In the genomic region with DNA sequence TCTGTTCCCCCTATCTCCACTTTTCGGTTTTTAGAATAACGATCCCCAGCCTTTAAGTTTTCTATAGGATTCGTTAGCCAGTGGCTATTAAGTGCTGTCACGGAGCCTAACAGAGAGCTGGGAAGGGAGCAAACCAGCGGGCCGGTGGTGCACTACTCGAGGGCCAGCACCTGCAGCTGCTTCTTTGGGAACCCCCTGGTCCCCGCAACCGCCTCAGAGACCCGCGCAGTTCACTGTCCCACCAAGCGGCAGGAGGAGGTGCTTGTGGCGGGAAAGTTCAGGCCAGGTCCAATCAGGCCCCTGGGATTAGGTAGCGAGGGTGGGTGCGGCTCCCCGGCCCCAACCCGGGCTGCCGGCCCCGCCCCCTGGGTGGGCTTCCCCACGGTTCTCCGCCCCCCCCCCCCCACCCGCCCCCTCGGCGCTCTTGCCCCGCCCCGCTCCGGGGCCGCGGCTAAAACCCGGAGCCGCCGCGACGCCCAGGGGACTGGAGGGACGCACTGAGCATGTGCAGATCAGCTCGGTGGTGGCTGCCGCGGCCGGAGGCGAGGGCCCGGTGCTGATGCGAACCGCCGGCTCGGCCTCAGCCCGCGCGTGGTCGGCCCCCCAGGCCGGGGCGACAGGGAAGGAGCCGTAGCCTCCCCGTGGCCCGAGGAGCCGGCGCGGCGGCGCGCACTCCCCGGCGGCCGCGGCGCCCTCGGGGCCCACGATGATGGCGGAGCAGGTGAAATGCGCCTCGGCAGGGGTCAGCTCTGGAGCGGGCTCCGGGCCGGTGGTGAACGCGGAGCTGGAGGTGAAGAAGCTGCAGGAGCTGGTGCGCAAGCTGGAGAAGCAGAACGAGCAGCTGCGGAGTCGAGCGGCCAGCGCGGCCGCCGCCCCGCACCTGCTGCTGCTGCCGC, we compare ENCODE assay signal across 8 cellular contexts.
A peak's percentile ranks its signal among the peaks of the same experiment; 100 is the strongest.
DNase-seq lines count a peak whose midpoint lies in the region; ATAC-seq and TF ChIP-seq lines count a peak whose summit lies in the region.

A gene (plus strand): TSS at position 480 of the 896 bp plus-strand sequence. CDS start 227 bp downstream, at position 707.

- in situ Hi-C loops in astrocyte of the spinal cord (cut with HindIII; ENCODE audit: low sequenced_read_pairs) = no loop called here

- ATAC-seq in GM18498 (IDR thresholded peaks at IDR 0.05; ENCODE audit: unreplicated experiment) = peak; percentile 76
- peak; percentile 73 for ATAC-seq in HG02885 (IDR thresholded peaks at IDR 0.05; ENCODE audit: poor library complexity, unreplicated experiment)

- peaks cover 20% of the 10 kb centered on the region for H3K4me1 ChIP-seq in iPS-20b (ENCODE audit: insufficient read depth, low read length)

- H3K36me3 ChIP-seq in iPS-20b (ENCODE audit: insufficient read depth, low read depth, low read length) = no peaks in the 10 kb centered on the region

- H3K27ac ChIP-seq in iPS-20b (ENCODE audit: low read length) (no peak within 1 kb of the TSS), skin epidermis (peak within 1 kb of the TSS in 9 of 21 experiments; percentile 28 to 69 (median 51))

- peak within 1 kb of the TSS; percentile 67 for H3K9ac ChIP-seq in iPS-20b (ENCODE audit: low read depth, low read length)

- H3K9me3 ChIP-seq in iPS-20b (ENCODE audit: insufficient read depth, low read depth, low read length) = no peaks in the 10 kb centered on the region

- DNase-seq in NCI-H2029 (lab: John Stamatoyannopoulos, UW) (peak; percentile 34), T1000 (lab: John Stamatoyannopoulos, UW) (peak; percentile 20), astrocyte of the spinal cord (ENCODE audit: low read depth, low spot score) (peak; percentile 70), amniotic stem cell (lab: John Stamatoyannopoulos, UW) (no peak)

- no peak for TF ChIP-seq CTCF in astrocyte of the spinal cord (IDR thresholded peaks at IDR 0.05; ENCODE audit: low read depth, low read length)

- H3K27me3 ChIP-seq in iPS-20b (ENCODE audit: insufficient read depth, low read length) = peaks cover 19% of the 10 kb centered on the region

- H3K4me3 ChIP-seq in astrocyte of the spinal cord (ENCODE audit: low read depth, low read length) = peak within 1 kb of the TSS; percentile 49
- H3K4me3 ChIP-seq in iPS-20b (ENCODE audit: low read length) = peak within 1 kb of the TSS; percentile 77
- H3K4me3 ChIP-seq in skin epidermis = peak within 1 kb of the TSS; percentile 45 to 84 (median 62)
